ENCODE assay signal across 16 cellular contexts in genomic region chr18:6606411-6607085, GRCh38.
"Had no signal": no experiment of that assay in that cellular context is flagged by ENCODE, and none has a peak within 500 bp of the region (broad histone marks: within the 10 kb centered on the region; RNA-seq: fewer than 3 reads in every experiment).

No MANE protein-coding gene starts in this region.

- H3K36me3 ChIP-seq: heart left ventricle, lower lobe of right lung, thoracic aorta, upper lobe of left lung had no signal

- H3K27ac ChIP-seq: heart left ventricle, lower lobe of right lung, thoracic aorta had no signal

- H3K27me3 ChIP-seq: heart left ventricle, upper lobe of left lung had no signal

- DNase-seq: activated CD4-positive, alpha-beta T cell treated with anti-CD3 and anti-CD28 coated beads, Interleukin-2, amount 50 U/mL, for 1 hour; activated CD8-positive, alpha-beta T cell treated with anti-CD3 and anti-CD28 coated beads, Interleukin-2, amount 10 ng/mL, durations not matched to agents 7 days and 5 days; activated gamma-delta T cell; activated naive CD4-positive, alpha-beta T cell treated with anti-CD3 and anti-CD28 coated beads, Interleukin-2, amount 50 U/mL, for 16 hours; activated naive CD8-positive, alpha-beta T cell treated with anti-CD3 and anti-CD28 coated beads, Interleukin-2, amount 50 U/mL, for 24 hours; cortex of kidney; heart left ventricle; lower lobe of right lung; naive B cell; stimulated activated CD4-positive, alpha-beta T cell treated with anti-CD3 and anti-CD28 coated beads, Interleukin-2, amount 100 ng/mL, for 48 hours; stimulated activated naive CD4-positive, alpha-beta T cell; T1000; upper lobe of left lung had no signal

- H3K4me3 ChIP-seq: heart left ventricle, lower lobe of right lung, thoracic aorta, upper lobe of left lung had no signal

- ATAC-seq: activated CD4-positive, CD25-positive, alpha-beta regulatory T cell treated with anti-CD3 and anti-CD28 coated beads, Interleukin-2, amount 50 U/mL, for 24 hours; activated CD8-positive, alpha-beta T cell treated with anti-CD3 and anti-CD28 coated beads, Interleukin-2, amount 10 ng/mL, durations not matched to agents 7 days and 5 days; activated naive CD8-positive, alpha-beta T cell treated with anti-CD3 and anti-CD28 coated beads, Interleukin-2, amount 50 U/mL, for 24 hours; heart left ventricle; left lobe of liver; lower lobe of right lung had no signal

- H3K4me1 ChIP-seq: lower lobe of right lung had no signal

- H3K9me3 ChIP-seq: heart left ventricle, lower lobe of right lung, thoracic aorta, upper lobe of left lung had no signal
